Comparison of ENCODE assay signal across 21 cellular contexts in the genomic region with DNA sequence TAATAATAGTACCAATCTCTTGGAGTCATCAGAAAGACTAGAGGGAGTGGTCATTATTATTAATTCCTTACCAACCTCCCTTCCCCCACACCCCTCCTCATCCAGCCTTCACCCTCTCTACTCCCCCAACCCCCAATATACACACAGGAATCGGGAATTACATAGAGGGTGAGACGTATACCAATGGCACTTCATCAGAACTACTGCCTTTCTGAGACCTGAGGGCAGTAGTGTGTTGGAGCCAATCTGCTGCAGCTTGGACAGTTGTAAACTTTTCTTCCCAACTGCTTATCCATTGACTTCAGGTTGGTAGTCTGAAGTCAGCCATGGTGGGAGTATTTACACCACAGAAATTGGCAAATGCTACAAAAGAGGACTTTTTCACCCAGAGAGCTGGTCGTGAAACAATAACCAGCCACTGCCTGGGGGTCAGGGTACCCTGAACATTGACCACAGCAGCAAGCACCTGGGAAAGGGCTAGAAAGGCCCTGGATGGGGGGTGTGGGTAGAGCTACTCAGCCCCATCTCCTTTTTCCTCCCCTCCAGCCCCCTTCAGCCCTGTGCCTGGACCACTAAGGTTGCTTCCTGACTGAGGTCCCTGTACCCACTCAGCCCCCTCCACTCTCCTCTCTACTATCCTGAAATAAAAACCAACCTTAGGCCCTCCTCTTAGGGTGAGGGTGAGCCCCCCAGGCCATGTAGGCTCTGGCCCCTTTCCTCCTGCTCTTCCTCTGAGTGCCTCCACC.
"Had no signal": no experiment of that assay in that cellular context is flagged by ENCODE, and none has a peak within 500 bp of the region (broad histone marks: within the 10 kb centered on the region; RNA-seq: fewer than 3 reads in every experiment).

No MANE protein-coding gene starts in this region.

- H3K9me3 ChIP-seq: colonic mucosa, psoas muscle, right lobe of liver, stomach, thoracic aorta had no signal

- H3K27ac ChIP-seq: colonic mucosa, psoas muscle, right lobe of liver, stomach, thoracic aorta had no signal

- H3K4me3 ChIP-seq: colonic mucosa, psoas muscle, right lobe of liver, smooth muscle cell, stomach, thoracic aorta had no signal

- H3K4me1 Mint-ChIP-seq: activated naive CD4-positive, alpha-beta T cell treated with anti-CD3 and anti-CD28 coated beads, Interleukin-2, amount 50 U/mL, for 24 hours; natural killer cell had no signal

- FAIRE-seq: endometrium had no signal

- H3K36me3 ChIP-seq: colonic mucosa, right lobe of liver, stomach, thoracic aorta had no signal

- H3K27ac Mint-ChIP-seq: activated naive CD4-positive, alpha-beta T cell treated with anti-CD3 and anti-CD28 coated beads, Interleukin-2, amount 50 U/mL, for 24 hours; natural killer cell had no signal

- H3K4me3 Mint-ChIP-seq: activated naive CD4-positive, alpha-beta T cell treated with anti-CD3 and anti-CD28 coated beads, Interleukin-2, amount 50 U/mL, for 24 hours; activated T-cell treated with anti-CD3 and anti-CD28 coated beads, Interleukin-2, amount 50 U/mL, for 4 hours; natural killer cell had no signal

- DNase-seq: activated CD4-positive, alpha-beta T cell treated with anti-CD3 and anti-CD28 coated beads for 1 hour; activated CD4-positive, alpha-beta T cell treated with anti-CD3 and anti-CD28 coated beads, Interleukin-2, amount 50 U/mL, for 4 hours; activated effector memory CD4-positive, alpha-beta T cell treated with anti-CD3 and anti-CD28 coated beads, Interleukin-2, amount 50 U/mL, for 16 hours; activated T-cell treated with anti-CD3 and anti-CD28 coated beads, Interleukin-2, amount 50 U/mL, for 4 hours; amniotic stem cell; central memory CD4-positive, alpha-beta T cell; colonic mucosa; hippocampal formation; kidney glomerular epithelial cell; left ventricle myocardium superior; mesenchymal stem cell; natural killer cell; psoas muscle; stimulated activated CD4-positive, alpha-beta T cell treated with anti-CD3 and anti-CD28 coated beads, Interleukin-4, amount 100 ng/mL, for 4 hours; stomach; SW 1271 had no signal

- H3K9me3 Mint-ChIP-seq: activated naive CD4-positive, alpha-beta T cell treated with anti-CD3 and anti-CD28 coated beads, Interleukin-2, amount 50 U/mL, for 24 hours; activated T-cell treated with anti-CD3 and anti-CD28 coated beads, Interleukin-2, amount 50 U/mL, for 4 hours; natural killer cell had no signal

- ATAC-seq: activated T-cell treated with anti-CD3 and anti-CD28 coated beads, Interleukin-2, amount 50 U/mL, for 4 hours; left ventricle myocardium superior; natural killer cell; psoas muscle had no signal

- H3K27me3 ChIP-seq: colonic mucosa, right lobe of liver, stomach had no signal

- H3K36me3 Mint-ChIP-seq: activated naive CD4-positive, alpha-beta T cell treated with anti-CD3 and anti-CD28 coated beads, Interleukin-2, amount 50 U/mL, for 24 hours; natural killer cell had no signal
